ENCODE assay signal across 23 cellular contexts in genomic region chr2:123366438-123366837, GRCh38.
DNase-seq lines count a peak whose midpoint lies in the region; ATAC-seq and TF ChIP-seq lines count a peak whose summit lies in the region.
"Had no signal": no experiment of that assay in that cellular context is flagged by ENCODE, and none has a peak within 500 bp of the region (broad histone marks: within the 10 kb centered on the region; RNA-seq: fewer than 3 reads in every experiment).

No MANE protein-coding gene starts in this region.

- H2AFZ ChIP-seq in Karpas-422 (ENCODE audit: low read length) (no peak overlapping the region), Loucy (ENCODE audit: low read length) (0 out of 2 replicates have a peak overlapping the region, but pooled peaks have one; percentile 23)

- peak; percentile 52 for ATAC-seq in left lung
- no peak for ATAC-seq in HG03520 (IDR thresholded peaks at IDR 0.05; ENCODE audit: unreplicated experiment)
- no peak for ATAC-seq in activated naive CD8-positive, alpha-beta T cell treated with anti-CD3 and anti-CD28 coated beads, Interleukin-2, amount 50 U/mL, for 24 hours
- ATAC-seq: GM12878 had no signal

- no peak overlapping the region for H3K4me3 Mint-ChIP-seq in activated naive CD8-positive, alpha-beta T cell treated with anti-CD3 and anti-CD28 coated beads, Interleukin-2, amount 50 U/mL, for 24 hours
- H3K4me3 Mint-ChIP-seq: CD14-positive monocyte; CD4-positive, alpha-beta memory T cell; CD4-positive, CD25-positive, alpha-beta regulatory T cell; CD8-positive, alpha-beta memory T cell had no signal

- no peaks in the 10 kb centered on the region for H3K9me3 ChIP-seq in Karpas-422 (ENCODE audit: low read length)
- no peaks in the 10 kb centered on the region for H3K9me3 ChIP-seq in Loucy (ENCODE audit: insufficient read depth, low read depth, low read length)
- peaks cover 0 to 2% of the 10 kb centered on the region in 2 donors for H3K9me3 ChIP-seq in left lung
- H3K9me3 ChIP-seq: BE2C, BLaER1 had no signal

- H3K27ac ChIP-seq in Karpas-422 (ENCODE audit: low read length) = peak overlapping the region; percentile 65; the same call in 1 of the 2 replicates
- no peak overlapping the region for H3K27ac ChIP-seq in left lung
- H3K27ac ChIP-seq: BLaER1 had no signal

- H3K4me3 ChIP-seq in Karpas-422 (ENCODE audit: low read length) = no peak overlapping the region
- no peak overlapping the region for H3K4me3 ChIP-seq in Loucy (ENCODE audit: low read length, poor library complexity, severe bottlenecking)
- H3K4me3 ChIP-seq in left lung = no peak overlapping the region
- H3K4me3 ChIP-seq: BLaER1, GM12878 had no signal

- H3K27me3 Mint-ChIP-seq in activated naive CD8-positive, alpha-beta T cell treated with anti-CD3 and anti-CD28 coated beads, Interleukin-2, amount 50 U/mL, for 24 hours = no peaks in the 10 kb centered on the region
- H3K27me3 Mint-ChIP-seq: CD4-positive, alpha-beta memory T cell; CD4-positive, CD25-positive, alpha-beta regulatory T cell; CD8-positive, alpha-beta memory T cell had no signal

- H3K4me2 ChIP-seq in Karpas-422 (ENCODE audit: low read depth, low read length, poor library complexity, severe bottlenecking) (no peak overlapping the region), Loucy (ENCODE audit: low read depth, low read length, poor library complexity, severe bottlenecking) (no peak overlapping the region)
- H3K4me2 ChIP-seq: BLaER1 had no signal

- H3K27me3 ChIP-seq in Karpas-422 (ENCODE audit: low read length) (no peaks in the 10 kb centered on the region), Loucy (ENCODE audit: insufficient read depth, low read length, poor library complexity, severe bottlenecking) (no peaks in the 10 kb centered on the region), left lung (no peaks in the 10 kb centered on the region)
- H3K27me3 ChIP-seq: BE2C, BLaER1 had no signal

- no peaks in the 10 kb centered on the region for H3K36me3 ChIP-seq in Karpas-422 (ENCODE audit: insufficient read depth, low read length)
- H3K36me3 ChIP-seq in Loucy (ENCODE audit: insufficient read depth, low read length) = no peaks in the 10 kb centered on the region
- H3K36me3 ChIP-seq in left lung = no peaks in the 10 kb centered on the region
- H3K36me3 ChIP-seq: BE2C, BLaER1 had no signal

- H3K4me1 ChIP-seq in Karpas-422 (ENCODE audit: low read length) (peaks cover 57% of the 10 kb centered on the region), Loucy (ENCODE audit: insufficient read depth, low read length, poor library complexity, severe bottlenecking) (no peaks in the 10 kb centered on the region), left lung (no peaks in the 10 kb centered on the region)
- H3K4me1 ChIP-seq: BE2C, BLaER1 had no signal

- H3K27ac Mint-ChIP-seq in activated naive CD8-positive, alpha-beta T cell treated with anti-CD3 and anti-CD28 coated beads, Interleukin-2, amount 50 U/mL, for 24 hours = no peak overlapping the region
- H3K27ac Mint-ChIP-seq: CD14-positive monocyte; CD4-positive, alpha-beta memory T cell; CD4-positive, CD25-positive, alpha-beta regulatory T cell; CD8-positive, alpha-beta memory T cell had no signal

- DNase-seq in Karpas-422 = no peak
- no peak for DNase-seq in left lung
- DNase-seq in NCI-H2171 treated with DMSO at 0.1 percent for 48 hours (lab: John Stamatoyannopoulos, UW) = no peak
- DNase-seq in activated naive CD8-positive, alpha-beta T cell treated with anti-CD3 and anti-CD28 coated beads, Interleukin-2, amount 50 U/mL, for 24 hours = no peak
- DNase-seq: 8988T; ACHN; BE2C; C1 segment of cervical spinal cord; CD4-positive, alpha-beta memory T cell; CD4-positive, CD25-positive, alpha-beta regulatory T cell; CD8-positive, alpha-beta memory T cell; COR-L47; DMS 273 treated with DMSO at 0.1 percent for 48 hours; DMS153; DMS79; DND-41; EL; GDM1 had no signal

- no peaks in the 10 kb centered on the region for H3K79me2 ChIP-seq in Karpas-422 (ENCODE audit: low read length)
- no peaks in the 10 kb centered on the region for H3K79me2 ChIP-seq in Loucy (ENCODE audit: insufficient read depth, low read length)

- intact Hi-C loops in left lung (cut with DNase I) = no loop called here

- H3F3A ChIP-seq in Loucy (ENCODE audit: low read depth) = no peaks in the 10 kb centered on the region

- no peak overlapping the region for H3K9ac ChIP-seq in Karpas-422 (ENCODE audit: low read length)
- no peak overlapping the region for H3K9ac ChIP-seq in Loucy (ENCODE audit: low read depth, low read length, poor library complexity, severe bottlenecking)
- H3K9ac ChIP-seq: BLaER1 had no signal

- H4K20me1 ChIP-seq in Karpas-422 (ENCODE audit: insufficient read depth, low read depth, low read length) (no peaks in the 10 kb centered on the region), Loucy (ENCODE audit: insufficient read depth, low read length, poor library complexity, severe bottlenecking) (no peaks in the 10 kb centered on the region)
- H4K20me1 ChIP-seq: BLaER1 had no signal

- H3K4me1 Mint-ChIP-seq in activated naive CD8-positive, alpha-beta T cell treated with anti-CD3 and anti-CD28 coated beads, Interleukin-2, amount 50 U/mL, for 24 hours = no peaks in the 10 kb centered on the region
- H3K4me1 Mint-ChIP-seq: CD4-positive, alpha-beta memory T cell; CD4-positive, CD25-positive, alpha-beta regulatory T cell; CD8-positive, alpha-beta memory T cell had no signal

- H3K9me2 ChIP-seq in Karpas-422 (replicated peaks; ENCODE audit: insufficient read depth, low read length) (no peaks in the 10 kb centered on the region), Loucy (replicated peaks; ENCODE audit: low read depth, low read length) (no peaks in the 10 kb centered on the region)

- no peaks in the 10 kb centered on the region for H3K36me3 Mint-ChIP-seq in activated naive CD8-positive, alpha-beta T cell treated with anti-CD3 and anti-CD28 coated beads, Interleukin-2, amount 50 U/mL, for 24 hours (ENCODE audit: low read depth)
- H3K36me3 Mint-ChIP-seq: CD14-positive monocyte; CD4-positive, alpha-beta memory T cell; CD4-positive, CD25-positive, alpha-beta regulatory T cell; CD8-positive, alpha-beta memory T cell had no signal

- peaks cover 15% of the 10 kb centered on the region for H3K9me3 Mint-ChIP-seq in activated naive CD8-positive, alpha-beta T cell treated with anti-CD3 and anti-CD28 coated beads, Interleukin-2, amount 50 U/mL, for 24 hours

- TF ChIP-seq CTCF in Loucy (conservative IDR thresholded peaks at IDR 0.05; ENCODE audit: low read length) = no peak
- TF ChIP-seq CTCF in left lung (IDR thresholded peaks at IDR 0.05) = no peak
